ENCODE assay signal across 1 cellular context in genomic region chr14:104682107-104682593, GRCh38.
A peak's percentile ranks its signal among the peaks of the same experiment; 100 is the strongest.
TF ChIP-seq lines count a peak whose summit lies in the region.

No MANE protein-coding gene starts in this region.

TF ChIP-seq in HepG2, 621 proteins besides CTCF, POLR2A, EP300 and RAD21:
- TF ChIP-seq HNRNPLL (IDR thresholded peaks at IDR 0.05; ENCODE audit: low read depth, low read length, poor library complexity, severe bottlenecking) (peak; percentile 1), CHD4 (IDR thresholded peaks at IDR 0.05; ENCODE audit: borderline replicate concordance, low read length) (no peak)
